9 cellular contexts compared by ENCODE assay signal in the genomic region with DNA sequence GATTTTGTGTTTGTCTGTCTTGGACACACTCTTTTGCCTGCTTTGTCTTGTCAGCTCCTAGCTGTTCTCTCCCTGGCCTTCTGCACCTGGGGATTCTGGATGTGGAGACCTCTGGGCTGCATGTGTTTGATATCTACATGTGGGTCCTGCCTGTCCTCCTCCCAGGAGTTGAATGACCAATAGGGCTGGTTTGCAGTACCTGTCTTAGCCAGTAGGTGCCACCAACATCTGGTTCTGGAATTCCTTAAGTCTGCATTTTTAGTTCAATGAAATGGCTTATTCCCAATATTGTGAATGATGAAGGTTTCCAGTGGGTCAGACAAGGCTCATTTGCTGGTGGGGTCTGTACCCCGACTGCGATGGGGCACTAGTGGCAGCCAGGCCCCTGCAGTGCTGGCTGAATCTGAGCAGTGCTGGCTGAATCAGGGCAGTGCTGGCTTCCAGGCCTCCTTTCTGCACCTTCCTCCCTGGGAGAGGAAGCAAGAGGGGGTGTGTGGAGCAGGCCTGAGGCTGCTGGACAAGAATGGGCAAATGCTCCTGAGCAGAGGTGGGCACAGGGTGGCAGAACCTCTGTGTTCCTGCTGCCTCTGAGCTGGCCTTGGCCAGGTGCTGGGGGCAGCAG.
A peak's percentile ranks its signal among the peaks of the same experiment; 100 is the strongest.
DNase-seq lines count a peak whose midpoint lies in the region; ATAC-seq and TF ChIP-seq lines count a peak whose summit lies in the region.
"Had no signal": no experiment of that assay in that cellular context is flagged by ENCODE, and none has a peak within 500 bp of the region (broad histone marks: within the 10 kb centered on the region; RNA-seq: fewer than 3 reads in every experiment).

No MANE protein-coding gene starts in this region.

- peaks cover 0 to 5% (median 0%) of the 10 kb centered on the region in 11 experiments; a peak in 1 of 22 replicates for H3K27me3 ChIP-seq in BLaER1 treated with 17β-estradiol and CSF1 and Interleukin-3, amounts not matched to agents 10 nM and 100 nM
- no peaks in the 10 kb centered on the region for H3K27me3 ChIP-seq in GM23338 (ENCODE audit: insufficient read depth)
- no peaks in the 10 kb centered on the region for H3K27me3 ChIP-seq in ascending aorta
- H3K27me3 ChIP-seq in lower lobe of right lung (ENCODE audit: low read depth), result no peaks in the 10 kb centered on the region
- no peaks in the 10 kb centered on the region for H3K27me3 ChIP-seq in uterus

- H3K4me3 Mint-ChIP-seq in GM23338, result no peak overlapping the region

- peaks cover 74 to 100% (median 100%) of the 10 kb centered on the region in 11 experiments; a peak in 21 of 22 replicates for H4K20me1 ChIP-seq in BLaER1 treated with 17β-estradiol and CSF1 and Interleukin-3, amounts not matched to agents 10 nM and 100 nM
- H4K20me1 ChIP-seq in GM23338 (replicated peaks; ENCODE audit: insufficient read depth), result no peaks in the 10 kb centered on the region

- peaks cover 85 to 100% (median 99%) of the 10 kb centered on the region in 10 experiments for H3K4me1 ChIP-seq in BLaER1 treated with 17β-estradiol and CSF1 and Interleukin-3, amounts not matched to agents 10 nM and 100 nM
- H3K4me1 ChIP-seq in GM23338 (ENCODE audit: insufficient read depth), result no peaks in the 10 kb centered on the region
- peaks cover 31 to 57% of the 10 kb centered on the region in 2 donors for H3K4me1 ChIP-seq in ascending aorta
- H3K4me1 ChIP-seq in lower lobe of right lung, result peaks cover 74% of the 10 kb centered on the region
- H3K4me1 ChIP-seq in uterus, result peaks cover 0 to 39% of the 10 kb centered on the region in 2 donors

- H3K27me3 Mint-ChIP-seq in GM23338 (ENCODE audit: insufficient read depth, low read depth, poor library complexity), result peaks cover 4% of the 10 kb centered on the region

- no peak overlapping the region for H3K27ac ChIP-seq in BLaER1 treated with 17β-estradiol and CSF1 and Interleukin-3, amounts not matched to agents 10 nM and 100 nM
- H3K27ac ChIP-seq in GM23338 (ENCODE audit: low read depth) (no peak overlapping the region), ascending aorta (peak overlapping the region in 1 of 2 donors; percentile 11), lower lobe of right lung (no peak overlapping the region), uterus (no peak overlapping the region)

- H3K36me3 Mint-ChIP-seq in GM23338 (ENCODE audit: low read depth), result peaks cover 4% of the 10 kb centered on the region; the same call in 2 of the 3 replicates

- peak; percentile 45 to 60 for TF ChIP-seq CTCF in GM23338 (conservative IDR thresholded peaks at IDR 0.05; ENCODE audit: low read depth in 2 of 2)
- peak in 2 of 3 experiments; percentile 31 to 33 for TF ChIP-seq CTCF in ascending aorta (IDR thresholded peaks at IDR 0.05)
- TF ChIP-seq CTCF in lower lobe of right lung (IDR thresholded peaks at IDR 0.05), result peak; percentile 58
- TF ChIP-seq CTCF in uterus (IDR thresholded peaks at IDR 0.05), result peak in 2 of 4 experiments; percentile 10 to 14

- H3K79me2 ChIP-seq in GM23338 (replicated peaks; ENCODE audit: insufficient read depth), result peaks cover 30% of the 10 kb centered on the region

- no peaks in the 10 kb centered on the region for H3K9me2 ChIP-seq in GM23338 (ENCODE audit: insufficient read depth)

- H3K9me3 Mint-ChIP-seq in GM23338, result peaks cover 8% of the 10 kb centered on the region; the same call in 2 of the 3 replicates

- peak; percentile 55 for DNase-seq in GM23338 (ENCODE audit: low spot score)
- no peak for DNase-seq in ascending aorta (ENCODE audit: low spot score in 2 of 2)
- no peak for DNase-seq in lower lobe of right lung
- no peak for DNase-seq in uterus
- no peak for DNase-seq in NCI-H345 (lab: John Stamatoyannopoulos, UW)
- no peak for DNase-seq in NCI-H2171 treated with DMSO at 0.1 percent for 48 hours (lab: John Stamatoyannopoulos, UW)
- DNase-seq in middle frontal gyrus (ENCODE audit: extremely low spot score, low spot score), result no peak
- DNase-seq: Right ventricle myocardium superior had no signal

- intact Hi-C loops in ascending aorta (cut with DNase I), result no loop called here
- intact Hi-C loops in lower lobe of right lung (cut with DNase I), result no loop called here
- intact Hi-C loops in uterus (cut with DNase I; ENCODE audit: low total_unique reads), result loop anchor here (10.0 kb wide), 1 partner anchor 75 kb away; a partner anchor contains a TSS

- no peak overlapping the region for H3K4me3 ChIP-seq in BLaER1 treated with 17β-estradiol and CSF1 and Interleukin-3, amounts not matched to agents 10 nM and 100 nM
- no peak overlapping the region for H3K4me3 ChIP-seq in GM23338
- no peak overlapping the region for H3K4me3 ChIP-seq in ascending aorta
- H3K4me3 ChIP-seq in lower lobe of right lung, result no peak overlapping the region
- H3K4me3 ChIP-seq in uterus, result no peak overlapping the region

- H3K27ac Mint-ChIP-seq in GM23338, result no peak overlapping the region

- peaks cover 7 to 13% (median 12%) of the 10 kb centered on the region in 11 experiments for H3K9me3 ChIP-seq in BLaER1 treated with 17β-estradiol and CSF1 and Interleukin-3, amounts not matched to agents 10 nM and 100 nM (replicated peaks in 1 of 11)
- H3K9me3 ChIP-seq in ascending aorta (no peaks in the 10 kb centered on the region), lower lobe of right lung (peaks cover 7% of the 10 kb centered on the region), uterus (no peaks in the 10 kb centered on the region)

- peaks cover 6 to 32% (median 12%) of the 10 kb centered on the region in 11 experiments; a peak in 17 of 22 replicates for H3K36me3 ChIP-seq in BLaER1 treated with 17β-estradiol and CSF1 and Interleukin-3, amounts not matched to agents 10 nM and 100 nM
- no peaks in the 10 kb centered on the region for H3K36me3 ChIP-seq in GM23338 (ENCODE audit: insufficient read depth)
- peaks cover 0 to 8% of the 10 kb centered on the region in 2 donors for H3K36me3 ChIP-seq in ascending aorta
- H3K36me3 ChIP-seq in lower lobe of right lung, result peaks cover 6% of the 10 kb centered on the region
- H3K36me3 ChIP-seq in uterus, result no peaks in the 10 kb centered on the region

- no peak for TF ChIP-seq POLR2A in uterus (IDR thresholded peaks at IDR 0.05)

- ATAC-seq in GM23338 (no peak), lower lobe of right lung (no peak)

- H3K4me2 ChIP-seq in BLaER1 treated with 17β-estradiol and CSF1 and Interleukin-3, amounts not matched to agents 10 nM and 100 nM, result peak overlapping the region; percentile 10 to 100 (median 96); a peak in 19 of 22 replicates
- H3K4me2 ChIP-seq in GM23338, result no peak overlapping the region

- H3K9ac ChIP-seq in BLaER1 treated with 17β-estradiol and CSF1 and Interleukin-3, amounts not matched to agents 10 nM and 100 nM, result no peak overlapping the region

- no peaks in the 10 kb centered on the region for H3F3A ChIP-seq in GM23338 (replicated peaks; ENCODE audit: low read depth)

- H2AFZ ChIP-seq in GM23338, result no peak overlapping the region

- peaks cover 3% of the 10 kb centered on the region for H3K4me1 Mint-ChIP-seq in GM23338

TF ChIP-seq in GM23338, 12 proteins besides CTCF, POLR2A, EP300 and RAD21 (continues in another document):
- no peak for TF ChIP-seq EZH2 (IDR thresholded peaks at IDR 0.05; ENCODE audit: low read depth, unreplicated experiment)
- TF ChIP-seq CREB1 (CRISPR knock-in tag; IDR thresholded peaks at IDR 0.05; ENCODE audit: low read depth), result no peak
- TF ChIP-seq POLR2AphosphoS5 (IDR thresholded peaks at IDR 0.05; ENCODE audit: low read depth), result no peak
